19 cellular contexts compared by ENCODE assay signal in genomic region chr5:68379275-68380026, GRCh38.
DNase-seq lines count a peak whose midpoint lies in the region; ATAC-seq and TF ChIP-seq lines count a peak whose summit lies in the region.
"Had no signal": no experiment of that assay in that cellular context is flagged by ENCODE, and none has a peak within 500 bp of the region (broad histone marks: within the 10 kb centered on the region; RNA-seq: fewer than 3 reads in every experiment).

No MANE protein-coding gene starts in this region.

- H3K27ac Mint-ChIP-seq in activated CD8-positive, alpha-beta T cell treated with anti-CD3 and anti-CD28 coated beads, Interleukin-2, amount 10 ng/mL, durations not matched to agents 7 days and 5 days: peak overlapping the region; percentile 93
- H3K27ac Mint-ChIP-seq in activated CD8-positive, alpha-beta T cell treated with anti-CD3 and anti-CD28 coated beads for 36 hours: no peak overlapping the region
- H3K27ac Mint-ChIP-seq in stimulated activated effector memory CD8-positive, alpha-beta T cell treated with anti-CD3 and anti-CD28 coated beads, Interleukin-12 subunit alpha, Interleukin-12 subunit beta, amount 100 ng/mL, for 72 hours: no peak overlapping the region
- H3K27ac Mint-ChIP-seq: activated naive CD8-positive, alpha-beta T cell had no signal

- H3K4me1 ChIP-seq in ascending aorta (peaks cover 0 to 20% of the 10 kb centered on the region in 2 donors), left lung (peaks cover 0 to 43% of the 10 kb centered on the region in 2 donors), tibial artery (peaks cover 0 to 86% (median 41%) of the 10 kb centered on the region in 4 donors), foreskin keratinocyte (peaks cover 20% of the 10 kb centered on the region)

- POLR2A ChIA-PET in activated CD8-positive, alpha-beta T cell treated with anti-CD3 and anti-CD28 coated beads, Interleukin-2, amount 10 ng/mL, durations not matched to agents 7 days and 5 days (lab: Charles Lee): interaction anchor here (1.3 kb wide), 1 partner anchor 91 kb away, joined by 4 read pairs; no protein-coding TSS in a partner anchor
- POLR2A ChIA-PET in activated CD8-positive, alpha-beta T cell treated with anti-CD3 and anti-CD28 coated beads for 36 hours (lab: Charles Lee): interaction anchor here (0.9 kb wide), 1 partner anchor 9 kb away, joined by 5 read pairs; no protein-coding TSS in a partner anchor

- intact Hi-C loops in activated CD8-positive, alpha-beta T cell treated with anti-CD3 and anti-CD28 coated beads for 36 hours (cut with micrococcal nuclease): no loop called here
- intact Hi-C loops in ascending aorta (cut with DNase I): loop anchor here (5.0 kb wide), 2 partner anchors 58 to 92 kb away; no protein-coding TSS in a partner anchor
- intact Hi-C loops in left lung (cut with DNase I): no loop called here
- intact Hi-C loops in tibial artery (cut with DNase I; ENCODE audit: low total_unique reads): no loop called here

- no peaks in the 10 kb centered on the region for H3K36me3 ChIP-seq in ascending aorta
- H3K36me3 ChIP-seq in left lung: no peaks in the 10 kb centered on the region
- no peaks in the 10 kb centered on the region for H3K36me3 ChIP-seq in tibial artery
- H3K36me3 ChIP-seq: BLaER1 treated with 17β-estradiol and CSF1 and Interleukin-3, amounts not matched to agents 10 nM and 100 nM; breast epithelium had no signal

- H3K9me3 ChIP-seq in ascending aorta: no peaks in the 10 kb centered on the region
- no peaks in the 10 kb centered on the region for H3K9me3 ChIP-seq in left lung
- H3K9me3 ChIP-seq in tibial artery: no peaks in the 10 kb centered on the region
- H3K9me3 ChIP-seq: breast epithelium had no signal

- no peak for DNase-seq in activated CD8-positive, alpha-beta T cell treated with anti-CD3 and anti-CD28 coated beads, Interleukin-2, amount 10 ng/mL, durations not matched to agents 7 days and 5 days
- no peak for DNase-seq in activated CD8-positive, alpha-beta T cell treated with anti-CD3 and anti-CD28 coated beads for 36 hours
- no peak for DNase-seq in ascending aorta (ENCODE audit: low spot score in 2 of 2)
- DNase-seq in left lung: no peak
- DNase-seq in tibial artery: peak; percentile 68 to 82
- DNase-seq in foreskin keratinocyte: no peak
- no peak for DNase-seq in SKM-1 treated with dmso at 0.1 percent for 144 hours (lab: John Stamatoyannopoulos, UW; ENCODE audit: unreplicated experiment)
- DNase-seq in stimulated activated effector memory CD8-positive, alpha-beta T cell treated with anti-CD3 and anti-CD28 coated beads, Interleukin-12 subunit alpha, Interleukin-12 subunit beta, amount 100 ng/mL, for 72 hours (ENCODE audit: low spot score in 2 of 2): no peak
- DNase-seq: activated CD4-positive, alpha-beta memory T cell treated with anti-CD3 and anti-CD28 coated beads, Interleukin-2, amount 10 ng/mL, durations not matched to agents 7 days and 5 days; activated T-cell treated with anti-CD3 and anti-CD28 coated beads, Interleukin-2, amount 50 U/mL, for 72 hours; DMS 273 treated with DMSO at 0.1 percent for 48 hours; NCI-H226; stimulated activated CD4-positive, alpha-beta T cell treated with anti-CD3 and anti-CD28 coated beads, Interleukin-2, amount 100 ng/mL, for 48 hours had no signal

- H3K9me3 Mint-ChIP-seq in activated CD8-positive, alpha-beta T cell treated with anti-CD3 and anti-CD28 coated beads, Interleukin-2, amount 10 ng/mL, durations not matched to agents 7 days and 5 days (ENCODE audit: insufficient read depth): peaks cover 8% of the 10 kb centered on the region
- no peaks in the 10 kb centered on the region for H3K9me3 Mint-ChIP-seq in activated CD8-positive, alpha-beta T cell treated with anti-CD3 and anti-CD28 coated beads for 36 hours
- no peaks in the 10 kb centered on the region for H3K9me3 Mint-ChIP-seq in stimulated activated effector memory CD8-positive, alpha-beta T cell treated with anti-CD3 and anti-CD28 coated beads, Interleukin-12 subunit alpha, Interleukin-12 subunit beta, amount 100 ng/mL, for 72 hours

- peaks cover 3% of the 10 kb centered on the region for H3K27me3 Mint-ChIP-seq in activated CD8-positive, alpha-beta T cell treated with anti-CD3 and anti-CD28 coated beads, Interleukin-2, amount 10 ng/mL, durations not matched to agents 7 days and 5 days (ENCODE audit: low read depth)
- H3K27me3 Mint-ChIP-seq in activated CD8-positive, alpha-beta T cell treated with anti-CD3 and anti-CD28 coated beads for 36 hours: no peaks in the 10 kb centered on the region
- H3K27me3 Mint-ChIP-seq: activated naive CD8-positive, alpha-beta T cell had no signal

- CTCF ChIA-PET in activated CD8-positive, alpha-beta T cell treated with anti-CD3 and anti-CD28 coated beads, Interleukin-2, amount 10 ng/mL, durations not matched to agents 7 days and 5 days (lab: Charles Lee): interaction anchor here (0.6 to 4.0 kb wide), 7 partner anchors 9 to 95 kb away, joined by 3 to 25 read pairs (median 3); no protein-coding TSS in a partner anchor
- CTCF ChIA-PET in activated CD8-positive, alpha-beta T cell treated with anti-CD3 and anti-CD28 coated beads for 36 hours (lab: Charles Lee): interaction anchor here (0.9 to 2.1 kb wide), 3 partner anchors 8 to 93 kb away, joined by 3 to 9 read pairs (median 5); no protein-coding TSS in a partner anchor

- no peaks in the 10 kb centered on the region for H3K27me3 ChIP-seq in ascending aorta
- no peaks in the 10 kb centered on the region for H3K27me3 ChIP-seq in left lung
- H3K27me3 ChIP-seq in tibial artery: no peaks in the 10 kb centered on the region
- H3K27me3 ChIP-seq in foreskin keratinocyte: no peaks in the 10 kb centered on the region
- H3K27me3 ChIP-seq: BLaER1 treated with 17β-estradiol and CSF1 and Interleukin-3, amounts not matched to agents 10 nM and 100 nM; breast epithelium had no signal

- peaks cover 88% of the 10 kb centered on the region for H3K4me1 Mint-ChIP-seq in activated CD8-positive, alpha-beta T cell treated with anti-CD3 and anti-CD28 coated beads, Interleukin-2, amount 10 ng/mL, durations not matched to agents 7 days and 5 days (ENCODE audit: low read depth)
- peaks cover 52% of the 10 kb centered on the region for H3K4me1 Mint-ChIP-seq in activated CD8-positive, alpha-beta T cell treated with anti-CD3 and anti-CD28 coated beads for 36 hours (ENCODE audit: low read depth)
- H3K4me1 Mint-ChIP-seq in stimulated activated effector memory CD8-positive, alpha-beta T cell treated with anti-CD3 and anti-CD28 coated beads, Interleukin-12 subunit alpha, Interleukin-12 subunit beta, amount 100 ng/mL, for 72 hours: peaks cover 55% of the 10 kb centered on the region

- H3K4me3 ChIP-seq in ascending aorta: no peak overlapping the region
- H3K4me3 ChIP-seq in left lung: no peak overlapping the region
- H3K4me3 ChIP-seq in tibial artery: no peak overlapping the region
- H3K4me3 ChIP-seq: BLaER1 treated with 17β-estradiol and CSF1 and Interleukin-3, amounts not matched to agents 10 nM and 100 nM; breast epithelium; GM12878 had no signal

- H3K27ac ChIP-seq in ascending aorta (peak overlapping the region; percentile 24 to 59), left lung (no peak overlapping the region), tibial artery (peak overlapping the region; percentile 74 to 80), foreskin keratinocyte (no peak overlapping the region)
- H3K27ac ChIP-seq: BLaER1 treated with 17β-estradiol and CSF1 and Interleukin-3, amounts not matched to agents 10 nM and 100 nM; breast epithelium; epithelial cell of prostate; HL-60 had no signal

- peaks cover 21% of the 10 kb centered on the region for H3K36me3 Mint-ChIP-seq in activated CD8-positive, alpha-beta T cell treated with anti-CD3 and anti-CD28 coated beads, Interleukin-2, amount 10 ng/mL, durations not matched to agents 7 days and 5 days (ENCODE audit: low read depth)
- no peaks in the 10 kb centered on the region for H3K36me3 Mint-ChIP-seq in activated CD8-positive, alpha-beta T cell treated with anti-CD3 and anti-CD28 coated beads for 36 hours (ENCODE audit: low read depth)
- H3K36me3 Mint-ChIP-seq in stimulated activated effector memory CD8-positive, alpha-beta T cell treated with anti-CD3 and anti-CD28 coated beads, Interleukin-12 subunit alpha, Interleukin-12 subunit beta, amount 100 ng/mL, for 72 hours: no peaks in the 10 kb centered on the region
- H3K36me3 Mint-ChIP-seq: activated naive CD8-positive, alpha-beta T cell had no signal

- no peak for TF ChIP-seq CTCF in activated CD8-positive, alpha-beta T cell treated with anti-CD3 and anti-CD28 coated beads for 36 hours (IDR thresholded peaks at IDR 0.05)
- TF ChIP-seq CTCF in ascending aorta (IDR thresholded peaks at IDR 0.05) (no peak), left lung (IDR thresholded peaks at IDR 0.05) (no peak), tibial artery (IDR thresholded peaks at IDR 0.05) (no peak), foreskin keratinocyte (conservative IDR thresholded peaks at IDR 0.05) (no peak)

- no peak for ATAC-seq in activated CD8-positive, alpha-beta T cell treated with anti-CD3 and anti-CD28 coated beads, Interleukin-2, amount 10 ng/mL, durations not matched to agents 7 days and 5 days
- ATAC-seq in activated CD8-positive, alpha-beta T cell treated with anti-CD3 and anti-CD28 coated beads for 36 hours: no peak
- ATAC-seq in left lung (peak; percentile 43), foreskin keratinocyte (no peak)
- no peak for ATAC-seq in stimulated activated effector memory CD8-positive, alpha-beta T cell treated with anti-CD3 and anti-CD28 coated beads, Interleukin-12 subunit alpha, Interleukin-12 subunit beta, amount 100 ng/mL, for 72 hours
- ATAC-seq: activated T-cell treated with anti-CD3 and anti-CD28 coated beads, Interleukin-2, amount 50 U/mL, for 72 hours had no signal

- no peak overlapping the region for H3K4me3 Mint-ChIP-seq in activated CD8-positive, alpha-beta T cell treated with anti-CD3 and anti-CD28 coated beads, Interleukin-2, amount 10 ng/mL, durations not matched to agents 7 days and 5 days
- no peak overlapping the region for H3K4me3 Mint-ChIP-seq in activated CD8-positive, alpha-beta T cell treated with anti-CD3 and anti-CD28 coated beads for 36 hours
- no peak overlapping the region for H3K4me3 Mint-ChIP-seq in stimulated activated effector memory CD8-positive, alpha-beta T cell treated with anti-CD3 and anti-CD28 coated beads, Interleukin-12 subunit alpha, Interleukin-12 subunit beta, amount 100 ng/mL, for 72 hours
- H3K4me3 Mint-ChIP-seq: activated CD4-positive, alpha-beta memory T cell treated with anti-CD3 and anti-CD28 coated beads, Interleukin-2, amount 10 ng/mL, durations not matched to agents 7 days and 5 days; activated naive CD8-positive, alpha-beta T cell; activated T-cell treated with anti-CD3 and anti-CD28 coated beads, Interleukin-2, amount 50 U/mL, for 72 hours had no signal

Comparison
In these comparisons a context has a peak if more than half of its experiments do, and no peak if none do; other contexts are left out.
1. DNase-seq: peak in tibial artery (2 of 2); none in activated CD8-positive, alpha-beta T cell treated with anti-CD3 and anti-CD28 coated beads, Interleukin-2, amount 10 ng/mL, durations not matched to agents 7 days and 5 days (single experiment), activated CD8-positive, alpha-beta T cell treated with anti-CD3 and anti-CD28 coated beads for 36 hours (single experiment), ascending aorta (0 of 2), left lung (0 of 2), foreskin keratinocyte (0 of 2), SKM-1 treated with dmso at 0.1 percent for 144 hours (single experiment) and stimulated activated effector memory CD8-positive, alpha-beta T cell treated with anti-CD3 and anti-CD28 coated beads, Interleukin-12 subunit alpha, Interleukin-12 subunit beta, amount 100 ng/mL, for 72 hours (0 of 2).
2. H3K27ac ChIP-seq: peak in ascending aorta (2 of 2) and tibial artery (2 of 2); none in left lung (0 of 2) and foreskin keratinocyte (single experiment).